10 cellular contexts compared by ENCODE assay signal in the genomic region with DNA sequence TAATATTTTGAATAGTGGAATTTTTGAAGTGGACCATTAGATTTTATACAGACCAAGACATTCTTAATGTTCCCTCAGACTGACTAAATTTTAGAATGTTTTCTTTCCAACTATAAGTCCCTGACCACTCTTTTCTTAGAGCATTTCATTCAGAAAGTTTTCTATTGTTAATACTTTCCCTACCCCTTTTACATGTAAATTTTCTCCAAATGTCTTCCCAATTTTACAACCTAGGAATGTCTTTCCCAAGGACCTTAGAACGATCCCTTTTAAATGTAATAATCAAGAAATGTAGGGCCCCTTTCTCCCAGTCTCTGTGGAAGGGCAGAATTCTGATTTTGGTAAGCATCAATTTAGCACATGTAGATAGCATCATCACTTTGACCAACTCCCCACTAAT.
"Had no signal": no experiment of that assay in that cellular context is flagged by ENCODE, and none has a peak within 500 bp of the region (broad histone marks: within the 10 kb centered on the region; RNA-seq: fewer than 3 reads in every experiment).

No MANE protein-coding gene starts in this region.

- H3K27ac Mint-ChIP-seq: H9, HFFc6 had no signal

- H3K36me3 ChIP-seq: HAP-1 had no signal

- H3K9ac ChIP-seq: GM23248 had no signal

- H2AFZ ChIP-seq: GM23248 had no signal

- H3K4me3 Mint-ChIP-seq: H9, HFFc6 had no signal

- H3K9me3 Mint-ChIP-seq: H9, HFFc6 had no signal

- DNase-seq: GM23248, GOT3, H7, H9, HCEC 1CT, HFFc6 had no signal

- H3K9me3 ChIP-seq: HAP-1 had no signal

- ATAC-seq: HCT116 had no signal

- H3K4me3 ChIP-seq: GM23248, HAP-1 had no signal

- H3K27ac ChIP-seq: GM23248 had no signal

- FAIRE-seq: H1, H54 had no signal
